ENCODE assay signal across 1 cellular context in the genomic region with DNA sequence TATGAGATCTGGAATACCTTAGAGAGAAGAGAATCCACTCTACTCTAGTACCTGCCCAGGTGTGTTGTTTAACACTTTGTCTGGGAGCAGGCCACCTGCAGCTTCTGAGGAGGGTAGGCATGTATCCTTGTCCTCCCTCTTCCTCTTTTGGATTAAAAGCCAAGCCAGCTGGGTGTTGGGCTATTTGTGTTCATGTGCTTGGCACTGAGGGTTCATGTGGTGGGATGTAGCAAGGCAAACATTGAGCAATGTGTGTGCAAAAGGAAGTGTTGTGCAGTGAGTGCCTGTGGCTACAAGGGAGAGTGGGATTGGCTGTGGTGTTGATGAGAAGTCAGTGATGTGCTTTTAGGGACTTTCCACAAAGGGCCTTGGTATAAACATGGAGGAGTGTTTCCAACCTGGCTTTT.
TF ChIP-seq lines count a peak whose summit lies in the region.

No MANE protein-coding gene starts in this region.

TF ChIP-seq in HepG2, 621 proteins besides CTCF, POLR2A, EP300 and RAD21 (continued from another document and continues in another):
- TF ChIP-seq, protein P1, sequence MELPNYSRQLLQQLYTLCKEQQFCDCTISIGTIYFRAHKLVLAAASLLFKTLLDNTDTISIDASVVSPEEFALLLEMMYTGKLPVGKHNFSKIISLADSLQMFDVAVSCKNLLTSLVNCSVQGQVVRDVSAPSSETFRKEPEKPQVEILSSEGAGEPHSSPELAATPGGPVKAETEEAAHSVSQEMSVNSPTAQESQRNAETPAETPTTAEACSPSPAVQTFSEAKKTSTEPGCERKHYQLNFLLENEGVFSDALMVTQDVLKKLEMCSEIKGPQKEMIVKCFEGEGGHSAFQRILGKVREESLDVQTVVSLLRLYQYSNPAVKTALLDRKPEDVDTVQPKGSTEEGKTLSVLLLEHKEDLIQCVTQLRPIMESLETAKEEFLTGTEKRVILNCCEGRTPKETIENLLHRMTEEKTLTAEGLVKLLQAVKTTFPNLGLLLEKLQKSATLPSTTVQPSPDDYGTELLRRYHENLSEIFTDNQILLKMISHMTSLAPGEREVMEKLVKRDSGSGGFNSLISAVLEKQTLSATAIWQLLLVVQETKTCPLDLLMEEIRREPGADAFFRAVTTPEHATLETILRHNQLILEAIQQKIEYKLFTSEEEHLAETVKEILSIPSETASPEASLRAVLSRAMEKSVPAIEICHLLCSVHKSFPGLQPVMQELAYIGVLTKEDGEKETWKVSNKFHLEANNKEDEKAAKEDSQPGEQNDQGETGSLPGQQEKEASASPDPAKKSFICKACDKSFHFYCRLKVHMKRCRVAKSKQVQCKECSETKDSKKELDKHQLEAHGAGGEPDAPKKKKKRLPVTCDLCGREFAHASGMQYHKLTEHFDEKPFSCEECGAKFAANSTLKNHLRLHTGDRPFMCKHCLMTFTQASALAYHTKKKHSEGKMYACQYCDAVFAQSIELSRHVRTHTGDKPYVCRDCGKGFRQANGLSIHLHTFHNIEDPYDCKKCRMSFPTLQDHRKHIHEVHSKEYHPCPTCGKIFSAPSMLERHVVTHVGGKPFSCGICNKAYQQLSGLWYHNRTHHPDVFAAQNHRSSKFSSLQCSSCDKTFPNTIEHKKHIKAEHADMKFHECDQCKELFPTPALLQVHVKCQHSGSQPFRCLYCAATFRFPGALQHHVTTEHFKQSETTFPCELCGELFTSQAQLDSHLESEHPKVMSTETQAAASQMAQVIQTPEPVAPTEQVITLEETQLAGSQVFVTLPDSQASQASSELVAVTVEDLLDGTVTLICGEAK (IDR thresholded peaks at IDR 0.05): no peak
- TF ChIP-seq, protein P1 (CRISPR knock-in tag; IDR thresholded peaks at IDR 0.05): no peak
- TF ChIP-seq, protein P2, sequence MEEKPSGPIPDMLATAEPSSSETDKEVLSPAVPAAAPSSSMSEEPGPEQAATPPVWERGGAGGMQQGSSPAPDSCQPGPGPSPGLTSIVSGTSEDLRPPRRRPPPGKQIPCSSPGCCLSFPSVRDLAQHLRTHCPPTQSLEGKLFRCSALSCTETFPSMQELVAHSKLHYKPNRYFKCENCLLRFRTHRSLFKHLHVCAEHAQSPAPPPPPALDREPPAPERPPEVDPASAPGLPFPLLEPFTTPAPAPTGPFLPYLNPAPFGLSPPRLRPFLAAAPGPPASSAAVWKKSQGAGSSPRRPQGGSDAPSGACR (CRISPR knock-in tag; IDR thresholded peaks at IDR 0.05): 0 out of 2 replicates have a peak, but pooled peaks have one; percentile 78
- TF ChIP-seq ZNF44 (CRISPR knock-in tag; IDR thresholded peaks at IDR 0.05) (peak; percentile 41; the same call in 1 of the 2 replicates), SOX5 (CRISPR knock-in tag; IDR thresholded peaks at IDR 0.05; ENCODE audit: borderline replicate concordance) (peak; percentile 92), HBP1 (CRISPR knock-in tag; IDR thresholded peaks at IDR 0.05; ENCODE audit: low read depth) (peak; percentile 97), RXRA (CRISPR knock-in tag; IDR thresholded peaks at IDR 0.05) (peak; percentile 71; the same call in 1 of the 2 replicates), HMG20B (CRISPR knock-in tag; conservative IDR thresholded peaks at IDR 0.05) (peak; percentile 53; the same call in 1 of the 2 replicates), ZNF614 (CRISPR knock-in tag; IDR thresholded peaks at IDR 0.05; ENCODE audit: borderline replicate concordance) (peak; percentile 98), SAP130 (CRISPR knock-in tag; IDR thresholded peaks at IDR 0.05; ENCODE audit: low read depth) (peak; percentile 90), MXD4 (CRISPR knock-in tag; IDR thresholded peaks at IDR 0.05) (peak; percentile 43; the same call in 1 of the 2 replicates), HNF4A (CRISPR knock-in tag; IDR thresholded peaks at IDR 0.05) (peak; percentile 80), ZNF605 (CRISPR knock-in tag; IDR thresholded peaks at IDR 0.05) (peak; percentile 69; the same call in 1 of the 2 replicates), NPAS2 (CRISPR knock-in tag; IDR thresholded peaks at IDR 0.05; ENCODE audit: borderline replicate concordance) (no peak), GATAD1 (CRISPR knock-in tag; IDR thresholded peaks at IDR 0.05) (peak; percentile 79; the same call in 1 of the 2 replicates), MBNL3 (CRISPR knock-in tag; conservative IDR thresholded peaks at IDR 0.05) (no peak), MZF1 (CRISPR knock-in tag; IDR thresholded peaks at IDR 0.05; ENCODE audit: borderline replicate concordance) (0 out of 2 replicates have a peak, but pooled peaks have one; percentile 91), ZSCAN29 (CRISPR knock-in tag; conservative IDR thresholded peaks at IDR 0.05) (0 out of 2 replicates have a peak, but pooled peaks have one; percentile 54), ZFP41 (CRISPR knock-in tag; IDR thresholded peaks at IDR 0.05; ENCODE audit: borderline replicate concordance) (0 out of 2 replicates have a peak, but pooled peaks have one; percentile 61), FOXA3 (CRISPR knock-in tag; IDR thresholded peaks at IDR 0.05) (peak; percentile 99), ZNF205 (CRISPR knock-in tag; IDR thresholded peaks at IDR 0.05) (peak; percentile 76; the same call in 1 of the 2 replicates), YY1 (IDR thresholded peaks at IDR 0.05; ENCODE audit: insufficient read depth, insufficient replicate concordance, low read depth, low read length) (no peak), SOX13 (IDR thresholded peaks at IDR 0.05) (peak; percentile 76; the same call in 1 of the 2 replicates), SOX13 (CRISPR knock-in tag; conservative IDR thresholded peaks at IDR 0.05 in 1 of 2, IDR thresholded peaks at IDR 0.05 in 1 of 2) (peak in 1 of 2 experiments; percentile 92; a peak in 2 of 4 replicates), ARID2 (CRISPR knock-in tag; IDR thresholded peaks at IDR 0.05; ENCODE audit: borderline replicate concordance) (0 out of 2 replicates have a peak, but pooled peaks have one; percentile 31), ZNF720 (CRISPR knock-in tag; IDR thresholded peaks at IDR 0.05) (no peak), NFATC3 (CRISPR knock-in tag; IDR thresholded peaks at IDR 0.05) (peak; percentile 35; the same call in 1 of the 2 replicates), FOXK2 (IDR thresholded peaks at IDR 0.05) (peak; percentile 72), PHF8 (CRISPR knock-in tag; IDR thresholded peaks at IDR 0.05) (no peak), MYC (CRISPR knock-in tag; IDR thresholded peaks at IDR 0.05; ENCODE audit: borderline replicate concordance) (peak; percentile 75), ZNF639 (CRISPR knock-in tag; conservative IDR thresholded peaks at IDR 0.05) (0 out of 2 replicates have a peak, but pooled peaks have one; percentile 48), ZNF232 (CRISPR knock-in tag; IDR thresholded peaks at IDR 0.05; ENCODE audit: borderline replicate concordance) (peak; percentile 73; the same call in 1 of the 2 replicates), ZFP1 (CRISPR knock-in tag; IDR thresholded peaks at IDR 0.05) (peak; percentile 93), ESRRA (CRISPR knock-in tag; IDR thresholded peaks at IDR 0.05; ENCODE audit: low read depth) (no peak), NR2F6 (IDR thresholded peaks at IDR 0.05) (0 out of 2 replicates have a peak, but pooled peaks have one; percentile 34), NR2F6 (CRISPR knock-in tag; IDR thresholded peaks at IDR 0.05) (peak; percentile 91), ZNF282 (IDR thresholded peaks at IDR 0.05; ENCODE audit: partially characterized antibody) (no peak), FOXK1 (CRISPR knock-in tag; IDR thresholded peaks at IDR 0.05; ENCODE audit: borderline replicate concordance, low read depth) (peak; percentile 98; the same call in 1 of the 2 replicates), CCDC6 (CRISPR knock-in tag; IDR thresholded peaks at IDR 0.05) (peak; percentile 55; the same call in 1 of the 2 replicates)
- TF ChIP-seq, protein P3, sequence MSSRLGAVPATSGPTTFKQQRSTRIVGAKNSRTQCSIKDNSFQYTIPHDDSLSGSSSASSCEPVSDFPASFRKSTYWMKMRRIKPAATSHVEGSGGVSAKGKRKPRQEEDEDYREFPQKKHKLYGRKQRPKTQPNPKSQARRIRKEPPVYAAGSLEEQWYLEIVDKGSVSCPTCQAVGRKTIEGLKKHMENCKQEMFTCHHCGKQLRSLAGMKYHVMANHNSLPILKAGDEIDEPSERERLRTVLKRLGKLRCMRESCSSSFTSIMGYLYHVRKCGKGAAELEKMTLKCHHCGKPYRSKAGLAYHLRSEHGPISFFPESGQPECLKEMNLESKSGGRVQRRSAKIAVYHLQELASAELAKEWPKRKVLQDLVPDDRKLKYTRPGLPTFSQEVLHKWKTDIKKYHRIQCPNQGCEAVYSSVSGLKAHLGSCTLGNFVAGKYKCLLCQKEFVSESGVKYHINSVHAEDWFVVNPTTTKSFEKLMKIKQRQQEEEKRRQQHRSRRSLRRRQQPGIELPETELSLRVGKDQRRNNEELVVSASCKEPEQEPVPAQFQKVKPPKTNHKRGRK (CRISPR knock-in tag; IDR thresholded peaks at IDR 0.05): peak; percentile 72; the same call in 1 of the 2 replicates
- TF ChIP-seq, protein P4, sequence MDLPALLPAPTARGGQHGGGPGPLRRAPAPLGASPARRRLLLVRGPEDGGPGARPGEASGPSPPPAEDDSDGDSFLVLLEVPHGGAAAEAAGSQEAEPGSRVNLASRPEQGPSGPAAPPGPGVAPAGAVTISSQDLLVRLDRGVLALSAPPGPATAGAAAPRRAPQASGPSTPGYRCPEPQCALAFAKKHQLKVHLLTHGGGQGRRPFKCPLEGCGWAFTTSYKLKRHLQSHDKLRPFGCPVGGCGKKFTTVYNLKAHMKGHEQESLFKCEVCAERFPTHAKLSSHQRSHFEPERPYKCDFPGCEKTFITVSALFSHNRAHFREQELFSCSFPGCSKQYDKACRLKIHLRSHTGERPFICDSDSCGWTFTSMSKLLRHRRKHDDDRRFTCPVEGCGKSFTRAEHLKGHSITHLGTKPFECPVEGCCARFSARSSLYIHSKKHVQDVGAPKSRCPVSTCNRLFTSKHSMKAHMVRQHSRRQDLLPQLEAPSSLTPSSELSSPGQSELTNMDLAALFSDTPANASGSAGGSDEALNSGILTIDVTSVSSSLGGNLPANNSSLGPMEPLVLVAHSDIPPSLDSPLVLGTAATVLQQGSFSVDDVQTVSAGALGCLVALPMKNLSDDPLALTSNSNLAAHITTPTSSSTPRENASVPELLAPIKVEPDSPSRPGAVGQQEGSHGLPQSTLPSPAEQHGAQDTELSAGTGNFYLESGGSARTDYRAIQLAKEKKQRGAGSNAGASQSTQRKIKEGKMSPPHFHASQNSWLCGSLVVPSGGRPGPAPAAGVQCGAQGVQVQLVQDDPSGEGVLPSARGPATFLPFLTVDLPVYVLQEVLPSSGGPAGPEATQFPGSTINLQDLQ (CRISPR knock-in tag; IDR thresholded peaks at IDR 0.05): peak; percentile 51; the same call in 1 of the 2 replicates
- TF ChIP-seq, protein P5, sequence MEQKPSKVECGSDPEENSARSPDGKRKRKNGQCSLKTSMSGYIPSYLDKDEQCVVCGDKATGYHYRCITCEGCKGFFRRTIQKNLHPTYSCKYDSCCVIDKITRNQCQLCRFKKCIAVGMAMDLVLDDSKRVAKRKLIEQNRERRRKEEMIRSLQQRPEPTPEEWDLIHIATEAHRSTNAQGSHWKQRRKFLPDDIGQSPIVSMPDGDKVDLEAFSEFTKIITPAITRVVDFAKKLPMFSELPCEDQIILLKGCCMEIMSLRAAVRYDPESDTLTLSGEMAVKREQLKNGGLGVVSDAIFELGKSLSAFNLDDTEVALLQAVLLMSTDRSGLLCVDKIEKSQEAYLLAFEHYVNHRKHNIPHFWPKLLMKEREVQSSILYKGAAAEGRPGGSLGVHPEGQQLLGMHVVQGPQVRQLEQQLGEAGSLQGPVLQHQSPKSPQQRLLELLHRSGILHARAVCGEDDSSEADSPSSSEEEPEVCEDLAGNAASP (CRISPR knock-in tag; IDR thresholded peaks at IDR 0.05; ENCODE audit: borderline replicate concordance): peak; percentile 85
